In the genomic region with DNA sequence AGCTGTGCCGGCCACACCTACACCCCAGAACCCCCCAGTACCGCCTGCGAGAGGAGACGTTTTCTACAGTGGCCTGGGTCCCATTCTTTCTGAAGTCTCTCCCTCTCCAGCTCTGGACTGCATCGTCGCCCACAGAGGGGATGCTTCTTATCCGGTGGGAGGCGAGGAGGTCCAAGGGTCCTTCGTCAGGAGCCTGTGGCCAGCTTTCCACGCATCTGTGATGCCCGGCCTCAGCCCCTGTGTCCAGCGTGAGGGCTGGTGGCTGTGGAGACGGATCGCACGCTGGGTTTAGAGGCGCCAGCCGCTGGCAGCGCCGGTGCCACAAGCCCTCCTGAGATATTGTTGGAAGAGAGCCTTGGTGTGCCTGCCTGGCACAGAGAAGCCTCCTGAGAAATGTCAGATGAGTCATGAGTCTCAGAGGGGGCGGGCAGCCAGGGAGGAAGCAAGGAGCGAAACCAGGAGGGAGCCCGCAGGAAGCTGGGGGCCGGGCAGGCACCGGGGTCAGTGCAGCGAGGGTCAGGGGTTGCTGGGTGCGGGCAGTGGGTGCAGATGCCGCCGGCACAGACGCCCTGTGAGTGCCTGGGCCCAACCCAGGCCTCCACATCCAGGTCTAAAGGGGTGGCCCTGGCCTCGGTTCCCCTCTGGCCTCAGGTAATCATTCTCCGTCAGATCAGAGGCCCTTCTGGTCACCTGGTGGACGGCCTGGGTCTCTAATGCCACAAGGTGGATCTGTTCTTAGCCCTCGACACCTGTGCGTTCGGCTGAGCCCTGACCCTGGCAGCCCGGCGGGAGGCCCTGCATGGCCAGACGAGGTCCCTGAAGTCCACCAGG, we compare ENCODE assay signal across 11 cellular contexts.
A peak's percentile ranks its signal among the peaks of the same experiment; 100 is the strongest.
DNase-seq lines count a peak whose midpoint lies in the region; ATAC-seq and TF ChIP-seq lines count a peak whose summit lies in the region.
"Had no signal": no experiment of that assay in that cellular context is flagged by ENCODE, and none has a peak within 500 bp of the region (broad histone marks: within the 10 kb centered on the region; RNA-seq: fewer than 3 reads in every experiment).

No MANE protein-coding gene starts in this region.

- POLR2A ChIA-PET in HEK293 (lab: Yijun Ruan, JAX), result no interaction called here

- DNase-seq in AG08395 (ENCODE audit: low spot score) (peak; percentile 52), amniotic epithelial cell (ENCODE audit: low read depth) (peak; percentile 33), mucosa of gallbladder (ENCODE audit: low spot score) (peak; percentile 71), DMS79 (lab: John Stamatoyannopoulos, UW) (no peak), COLO668 (lab: John Stamatoyannopoulos, UW; ENCODE audit: unreplicated experiment) (no peak), NAMALWA (ENCODE audit: low spot score) (no peak)
- DNase-seq: effector memory CD4-positive, alpha-beta T cell; NCI-H187 had no signal

- CTCF ChIA-PET in HEK293 (lab: Yijun Ruan, JAX), result interaction anchor here (0.5 kb wide), 1 partner anchor 25 kb away, joined by 3 read pairs; no protein-coding TSS in a partner anchor

- TF ChIP-seq CTCF in HEK293 (tag by site-specific recombination; IDR thresholded peaks at IDR 0.05), result no peak

- H3K27ac ChIP-seq in HEK293 (ENCODE audit: extremely low read depth, low read depth, low read length), result no peak overlapping the region

- H3K4me3 ChIP-seq in HEK293 (ENCODE audit: low read depth, low read length), result no peak overlapping the region
- H3K4me3 ChIP-seq: GM23338 had no signal

- H3K4me1 ChIP-seq in HEK293 (ENCODE audit: control insufficient read depth, insufficient read depth, low read length), result no peaks in the 10 kb centered on the region

- no peaks in the 10 kb centered on the region for H3K9me3 ChIP-seq in HEK293 (ENCODE audit: control insufficient read depth, insufficient read depth, low read depth, low read length)

- no peaks in the 10 kb centered on the region for H3K36me3 ChIP-seq in HEK293 (ENCODE audit: control insufficient read depth in 2 of 2, insufficient read depth in 1 of 2, low read length in 2 of 2)

- no peak for ATAC-seq in GM21528 (IDR thresholded peaks at IDR 0.05; ENCODE audit: low FRiP score, unreplicated experiment)
- ATAC-seq: GM23338 had no signal

TF ChIP-seq in HEK293, 187 proteins besides CTCF, POLR2A, EP300 and RAD21:
- TF ChIP-seq ZNF544 (tag by site-specific recombination; IDR thresholded peaks at IDR 0.05) (no peak), GLIS1 (tag by site-specific recombination; IDR thresholded peaks at IDR 0.05) (peak; percentile 11; the same call in 1 of the 2 replicates)

Comparison
In these comparisons a context has a peak if more than half of its experiments do, and no peak if none do; other contexts are left out.
1. DNase-seq: peak in AG08395 (single experiment), amniotic epithelial cell (single experiment) and mucosa of gallbladder (single experiment); none in DMS79 (single experiment), COLO668 (single experiment) and NAMALWA (single experiment).